Comparison of ENCODE assay signal across 11 cellular contexts in genomic region chr9:3794005-3794404, GRCh38.
DNase-seq lines count a peak whose midpoint lies in the region; ATAC-seq, FAIRE-seq and TF ChIP-seq lines count a peak whose summit lies in the region.
"Had no signal": no experiment of that assay in that cellular context is flagged by ENCODE, and none has a peak within 500 bp of the region (broad histone marks: within the 10 kb centered on the region; RNA-seq: fewer than 3 reads in every experiment).

No MANE protein-coding gene starts in this region.

- H3K4me1 Mint-ChIP-seq in brain: peaks cover 32% of the 10 kb centered on the region
- H3K4me1 Mint-ChIP-seq: activated naive CD4-positive, alpha-beta T cell treated with anti-CD3 and anti-CD28 coated beads, Interleukin-2, amount 50 U/mL, for 24 hours; CD14-positive monocyte had no signal

- H3K4me1 ChIP-seq in small intestine (ENCODE audit: control insufficient read depth in 2 of 2, insufficient read depth in 1 of 2, low read depth in 1 of 2, low read length in 1 of 2): no peaks in the 10 kb centered on the region

- DNase-seq in COR-L47 (lab: John Stamatoyannopoulos, UW): peak; percentile 39
- peak; percentile 48 for DNase-seq in NCI-H187 treated with DMSO at 0.1 percent for 48 hours (lab: John Stamatoyannopoulos, UW)
- DNase-seq in medulla oblongata (ENCODE audit: extremely low spot score): peak; percentile 7
- no peak for DNase-seq in activated CD4-positive, CD25-positive, alpha-beta regulatory T cell (lab: John Stamatoyannopoulos, UW)
- no peak for DNase-seq in small intestine
- no peak for DNase-seq in omental fat pad (ENCODE audit: low spot score)
- no peak for DNase-seq in AG08396 (ENCODE audit: low spot score)
- DNase-seq: NCI-H1092 treated with DMSO at 0.1 percent for 48 hours had no signal

- 41 to 65% (median 51%) methylated on average over 6 of the region's 6 CpGs for WGBS in small intestine, 3 donors

- H3K27me3 ChIP-seq in small intestine (ENCODE audit: control insufficient read depth in 2 of 2, insufficient read depth in 2 of 2, low read length in 2 of 2): peaks cover 0 to 5% of the 10 kb centered on the region in 2 donors

- no peaks in the 10 kb centered on the region for H3K9me3 ChIP-seq in small intestine (ENCODE audit: control insufficient read depth, low read depth)

- H3K27ac Mint-ChIP-seq in brain: peak overlapping the region; percentile 27 to 83 (median 75)
- H3K27ac Mint-ChIP-seq: activated naive CD4-positive, alpha-beta T cell treated with anti-CD3 and anti-CD28 coated beads, Interleukin-2, amount 50 U/mL, for 24 hours; CD14-positive monocyte had no signal

- TF ChIP-seq CTCF in brain (conservative IDR thresholded peaks at IDR 0.05) (no peak), omental fat pad (IDR thresholded peaks at IDR 0.05) (no peak)

- ATAC-seq in omental fat pad (ENCODE audit: low FRiP score): no peak

- FAIRE-seq in small intestine (lab: Jason Lieb, UNC): no peak

- H3K4me3 Mint-ChIP-seq in brain: peak overlapping the region in 4 of 5 experiments; percentile 27 to 59 (median 44)
- H3K4me3 Mint-ChIP-seq: activated naive CD4-positive, alpha-beta T cell treated with anti-CD3 and anti-CD28 coated beads, Interleukin-2, amount 50 U/mL, for 24 hours; CD14-positive monocyte had no signal

- no peaks in the 10 kb centered on the region for H3K36me3 Mint-ChIP-seq in brain
- H3K36me3 Mint-ChIP-seq: activated naive CD4-positive, alpha-beta T cell treated with anti-CD3 and anti-CD28 coated beads, Interleukin-2, amount 50 U/mL, for 24 hours; CD14-positive monocyte had no signal

- H3K27me3 Mint-ChIP-seq in brain: no peaks in the 10 kb centered on the region

- H3K9me3 Mint-ChIP-seq in brain: peaks cover 0 to 14% (median 6%) of the 10 kb centered on the region in 5 experiments

- H3K4me3 ChIP-seq in small intestine (ENCODE audit: low read depth in 1 of 2, low read length in 2 of 2): no peak overlapping the region

- H3K36me3 ChIP-seq in small intestine (ENCODE audit: control insufficient read depth in 2 of 2, insufficient read depth in 2 of 2, low read length in 2 of 2): no peaks in the 10 kb centered on the region

- no peak overlapping the region for H3K27ac ChIP-seq in small intestine (ENCODE audit: low read depth in 1 of 2, low read length in 1 of 2)

Comparison
In these comparisons a context has a peak if more than half of its experiments do, and no peak if none do; other contexts are left out.
1. DNase-seq: peak in COR-L47 (single experiment), NCI-H187 treated with DMSO at 0.1 percent for 48 hours (single experiment) and medulla oblongata (single experiment); none in activated CD4-positive, CD25-positive, alpha-beta regulatory T cell (0 of 4), small intestine (single experiment), omental fat pad (single experiment) and AG08396 (single experiment).